8 cellular contexts compared by ENCODE assay signal in genomic region chr2:110101280-110101844, GRCh38. TPM values are rescaled to one million over a fixed set of nuclear protein-coding genes. Genes with fewer than 3 reads are reported as not detected.
DNase-seq lines count a peak whose midpoint lies in the region; ATAC-seq lines count a peak whose summit lies in the region.

No MANE protein-coding gene starts in this region.

- no peak overlapping the region for H2BK5ac ChIP-seq in mesendoderm (ENCODE audit: low read length)

- no CpG with 5 or more reads among the region's 11 CpGs for WGBS in mesendoderm (ENCODE audit: extremely low coverage, insufficient coverage, low lambda C conversion rate)
- 2% methylated on average over 11 of the region's 11 CpGs for WGBS in urinary bladder

- peak overlapping the region; percentile 46 for H3K56ac ChIP-seq in mesendoderm (ENCODE audit: low read length)

- no peak overlapping the region for H3K4me3 ChIP-seq in BLaER1
- H3K4me3 ChIP-seq in mesendoderm (ENCODE audit: low read length), result no peak overlapping the region
- H3K4me3 ChIP-seq in urinary bladder (ENCODE audit: low read depth, low read length), result no peak overlapping the region

- no peak for ATAC-seq in GM19351 (IDR thresholded peaks at IDR 0.05; ENCODE audit: unreplicated experiment)

- H4K5ac ChIP-seq in mesendoderm (ENCODE audit: low read length), result no peak overlapping the region

- no peak overlapping the region for H4K8ac ChIP-seq in mesendoderm (ENCODE audit: low read depth, low read length)

- H3K9me3 ChIP-seq in BLaER1, result no peaks in the 10 kb centered on the region

- H2BK15ac ChIP-seq in mesendoderm (replicated peaks; ENCODE audit: low read depth), result no peak overlapping the region

- peak overlapping the region; percentile 61 for H3K4me2 ChIP-seq in BLaER1
- H3K4me2 ChIP-seq in mesendoderm (ENCODE audit: low read length), result no peak overlapping the region

- no peak overlapping the region for H3K9ac ChIP-seq in BLaER1
- H3K9ac ChIP-seq in mesendoderm (ENCODE audit: low read length), result no peak overlapping the region

- peaks cover 17% of the 10 kb centered on the region for H3K4me1 ChIP-seq in BLaER1
- H3K4me1 ChIP-seq in mesendoderm (ENCODE audit: control insufficient read depth, low read depth, low read length), result no peaks in the 10 kb centered on the region
- no peaks in the 10 kb centered on the region for H3K4me1 ChIP-seq in urinary bladder (ENCODE audit: insufficient read depth)

- H3K23ac ChIP-seq in mesendoderm (ENCODE audit: low read length), result no peak overlapping the region

- no peaks in the 10 kb centered on the region for H4K20me1 ChIP-seq in BLaER1

- H2BK120ac ChIP-seq in mesendoderm (ENCODE audit: low read depth, low read length), result no peak overlapping the region

- peak; percentile 100 for DNase-seq in HS-27A (ENCODE audit: low read depth)
- peak; percentile 98 for DNase-seq in RKO (ENCODE audit: low spot score)
- peak; percentile 41 for DNase-seq in ecto neural progenitor cell (ENCODE audit: low spot score)
- peak; percentile 83 for DNase-seq in mesendoderm
- DNase-seq in stimulated activated CD4-positive, alpha-beta T cell treated with anti-CD3 and anti-CD28 coated beads, Interleukin-4, amount 100 ng/mL, for 4 hours, result no peak

- no peak overlapping the region for H3K4ac ChIP-seq in mesendoderm (ENCODE audit: low read depth, low read length)

- no peak overlapping the region for H2AK5ac ChIP-seq in mesendoderm (ENCODE audit: low read length)

- H3K18ac ChIP-seq in mesendoderm (ENCODE audit: low read length), result no peak overlapping the region

- H3K79me1 ChIP-seq in mesendoderm (ENCODE audit: low read length), result no peaks in the 10 kb centered on the region

- H3K27me3 ChIP-seq in BLaER1 (no peaks in the 10 kb centered on the region), mesendoderm (ENCODE audit: insufficient read depth, low read length, poor library complexity) (no peaks in the 10 kb centered on the region)

- H3K27ac ChIP-seq in BLaER1 (no peak overlapping the region), mesendoderm (ENCODE audit: low read depth, low read length) (no peak overlapping the region), urinary bladder (ENCODE audit: low read depth) (peak overlapping the region; percentile 25)

- H3K36me3 ChIP-seq in BLaER1, result no peaks in the 10 kb centered on the region
- no peaks in the 10 kb centered on the region for H3K36me3 ChIP-seq in mesendoderm (ENCODE audit: control insufficient read depth, insufficient read depth, low read length)
- H3K36me3 ChIP-seq in urinary bladder (ENCODE audit: insufficient read depth), result no peaks in the 10 kb centered on the region

- H3K79me2 ChIP-seq in mesendoderm (ENCODE audit: control insufficient read depth, insufficient read depth, low read length), result no peaks in the 10 kb centered on the region

RNA-seq across cellular contexts. Expression of gene MALL, which starts 14.3 kb away (rescaled TPM):
- 4.3 TPM for polyA plus RNA-seq in mesendoderm (2013, experiment 1 of 2)
- 3.9 TPM for polyA plus RNA-seq in mesendoderm (2013, experiment 2 of 2)
- 24.4 TPM for total RNA-seq in urinary bladder
- 14.1 TPM for polyA plus RNA-seq in urinary bladder

Comparison
In these comparisons a context has a peak if more than half of its experiments do, and no peak if none do; other contexts are left out.
1. DNase-seq: peak in HS-27A (single experiment), RKO (single experiment), ecto neural progenitor cell (single experiment) and mesendoderm (single experiment); none in stimulated activated CD4-positive, alpha-beta T cell treated with anti-CD3 and anti-CD28 coated beads, Interleukin-4, amount 100 ng/mL, for 4 hours (0 of 2).